26 cellular contexts compared by ENCODE assay signal in the genomic region with DNA sequence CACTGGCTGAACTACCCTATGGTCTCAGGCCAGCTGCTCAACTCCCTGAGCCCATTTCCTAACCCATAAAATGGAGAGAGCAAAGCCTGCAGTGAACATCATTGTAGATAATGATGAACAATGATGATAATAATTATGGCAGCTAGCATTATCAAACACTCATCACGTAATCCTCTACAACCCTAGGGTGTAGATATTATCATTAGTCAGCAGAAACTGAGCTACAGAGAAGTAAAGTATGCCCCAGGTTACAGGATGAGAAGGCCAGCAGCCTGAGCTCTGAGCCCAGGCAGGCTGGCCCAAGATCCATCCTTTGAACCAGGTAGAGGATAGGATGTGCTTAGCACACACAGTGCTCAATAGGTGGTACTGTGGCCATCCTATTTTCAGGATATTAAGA. TPM values are rescaled to one million over a fixed set of nuclear protein-coding genes. Genes with fewer than 3 reads are reported as not detected.
"Had no signal": no experiment of that assay in that cellular context is flagged by ENCODE, and none has a peak within 500 bp of the region (broad histone marks: within the 10 kb centered on the region; RNA-seq: fewer than 3 reads in every experiment).

No MANE protein-coding gene starts in this region.

- H3K9me3 ChIP-seq: MG63, Peyer's patch, SJSA1 had no signal

- H3K36me3 ChIP-seq: MG63, Peyer's patch, SJSA1 had no signal

- H3K4me1 ChIP-seq: Peyer's patch had no signal

- H3K27ac ChIP-seq: PC-9, Peyer's patch, SK-N-MC had no signal

- DNase-seq: Karpas-422; KG1; MG63; NCI-H1092; NCI-H1105 treated with DMSO at 0.1 percent for 48 hours; NCI-H1417 treated with DMSO at 0.1 percent for 48 hours; NCI-H146; NCI-H1694 treated with DMSO at 0.1 percent for 48 hours; NCI-H1930; NCI-H2081; NCI-H2107; NCI-H2227 treated with DMSO at 0.1 percent for 48 hours; NCI-H524; NCI-H526 treated with DMSO at 0.1 percent for 48 hours; NCI-H748 treated with DMSO at 0.1 percent for 48 hours; NK-92 treated with Interleukin-12 subunit alpha and Interleukin-12 subunit beta, amount 100 ng/mL, for 24 hours; OCI-M1; PC-9; Peyer's patch; Right ventricle myocardium superior; SIG-M5 had no signal

- H2AFZ ChIP-seq: PC-9 had no signal

- H3K27me3 ChIP-seq: MG63, Peyer's patch, SJSA1 had no signal

- H3K4me3 ChIP-seq: MG63, PC-9, Peyer's patch, SJSA1, SK-N-MC had no signal

- H3K4me2 ChIP-seq: PC-9 had no signal

RNA-seq across cellular contexts. Expression of gene REELD1, which starts 43.2 kb away (rescaled TPM):
- total RNA-seq: HT1080, NCI-H460, PC-9, Right ventricle myocardium superior, RPMI7951 had no signal
